Comparison of ENCODE assay signal across 1 cellular context in the genomic region with DNA sequence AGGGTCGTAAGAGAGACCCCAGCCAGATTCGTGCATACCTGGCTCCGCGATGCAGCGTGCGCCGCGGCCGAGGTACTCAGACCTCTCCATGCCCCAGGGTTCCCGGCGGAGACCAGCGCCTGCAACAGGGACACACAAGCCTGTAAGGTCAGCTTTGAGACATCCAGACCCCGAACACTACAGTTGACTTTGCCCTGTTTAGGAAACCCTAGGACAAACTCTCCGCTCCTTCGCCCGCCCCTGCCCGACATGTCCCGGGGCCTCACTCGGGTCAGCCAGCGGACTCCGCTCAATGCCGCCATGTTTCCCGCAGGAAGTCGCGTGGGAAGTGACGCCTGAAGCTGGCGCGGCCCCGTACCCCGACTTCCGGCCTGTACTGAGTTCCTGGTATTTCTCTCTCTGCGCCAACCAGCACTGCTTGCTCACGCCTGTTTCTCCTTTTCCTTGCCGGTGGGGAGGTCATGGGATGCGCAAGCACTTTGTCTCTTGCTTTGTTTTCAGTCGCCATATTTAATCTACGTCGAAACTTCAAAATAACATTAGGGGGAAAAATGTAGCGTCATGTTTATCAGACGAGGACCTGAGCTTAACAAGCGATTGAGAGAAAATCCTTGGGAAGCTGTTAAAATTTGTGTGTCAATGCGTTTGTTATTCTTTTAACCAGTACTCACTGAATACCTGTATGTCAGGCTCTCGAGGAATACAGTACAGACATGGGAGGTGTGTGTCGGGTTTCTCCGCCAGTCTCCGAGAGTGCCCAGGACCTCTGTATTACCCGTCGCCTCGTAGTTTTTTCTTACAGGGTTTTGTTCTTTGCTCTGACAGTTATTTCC.
TF ChIP-seq lines count a peak whose summit lies in the region.

A gene (minus strand): TSS at position 330 of the 833 bp plus-strand sequence. CDS start 28 bp downstream, at position 302.

TF ChIP-seq in K562, 482 proteins besides CTCF, POLR2A, EP300 and RAD21 (continued from another document and continues in another):
- TF ChIP-seq, protein P1, sequence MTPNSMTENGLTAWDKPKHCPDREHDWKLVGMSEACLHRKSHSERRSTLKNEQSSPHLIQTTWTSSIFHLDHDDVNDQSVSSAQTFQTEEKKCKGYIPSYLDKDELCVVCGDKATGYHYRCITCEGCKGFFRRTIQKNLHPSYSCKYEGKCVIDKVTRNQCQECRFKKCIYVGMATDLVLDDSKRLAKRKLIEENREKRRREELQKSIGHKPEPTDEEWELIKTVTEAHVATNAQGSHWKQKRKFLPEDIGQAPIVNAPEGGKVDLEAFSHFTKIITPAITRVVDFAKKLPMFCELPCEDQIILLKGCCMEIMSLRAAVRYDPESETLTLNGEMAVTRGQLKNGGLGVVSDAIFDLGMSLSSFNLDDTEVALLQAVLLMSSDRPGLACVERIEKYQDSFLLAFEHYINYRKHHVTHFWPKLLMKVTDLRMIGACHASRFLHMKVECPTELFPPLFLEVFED (CRISPR knock-in tag; conservative IDR thresholded peaks at IDR 0.05): no peak
- TF ChIP-seq, protein P2, sequence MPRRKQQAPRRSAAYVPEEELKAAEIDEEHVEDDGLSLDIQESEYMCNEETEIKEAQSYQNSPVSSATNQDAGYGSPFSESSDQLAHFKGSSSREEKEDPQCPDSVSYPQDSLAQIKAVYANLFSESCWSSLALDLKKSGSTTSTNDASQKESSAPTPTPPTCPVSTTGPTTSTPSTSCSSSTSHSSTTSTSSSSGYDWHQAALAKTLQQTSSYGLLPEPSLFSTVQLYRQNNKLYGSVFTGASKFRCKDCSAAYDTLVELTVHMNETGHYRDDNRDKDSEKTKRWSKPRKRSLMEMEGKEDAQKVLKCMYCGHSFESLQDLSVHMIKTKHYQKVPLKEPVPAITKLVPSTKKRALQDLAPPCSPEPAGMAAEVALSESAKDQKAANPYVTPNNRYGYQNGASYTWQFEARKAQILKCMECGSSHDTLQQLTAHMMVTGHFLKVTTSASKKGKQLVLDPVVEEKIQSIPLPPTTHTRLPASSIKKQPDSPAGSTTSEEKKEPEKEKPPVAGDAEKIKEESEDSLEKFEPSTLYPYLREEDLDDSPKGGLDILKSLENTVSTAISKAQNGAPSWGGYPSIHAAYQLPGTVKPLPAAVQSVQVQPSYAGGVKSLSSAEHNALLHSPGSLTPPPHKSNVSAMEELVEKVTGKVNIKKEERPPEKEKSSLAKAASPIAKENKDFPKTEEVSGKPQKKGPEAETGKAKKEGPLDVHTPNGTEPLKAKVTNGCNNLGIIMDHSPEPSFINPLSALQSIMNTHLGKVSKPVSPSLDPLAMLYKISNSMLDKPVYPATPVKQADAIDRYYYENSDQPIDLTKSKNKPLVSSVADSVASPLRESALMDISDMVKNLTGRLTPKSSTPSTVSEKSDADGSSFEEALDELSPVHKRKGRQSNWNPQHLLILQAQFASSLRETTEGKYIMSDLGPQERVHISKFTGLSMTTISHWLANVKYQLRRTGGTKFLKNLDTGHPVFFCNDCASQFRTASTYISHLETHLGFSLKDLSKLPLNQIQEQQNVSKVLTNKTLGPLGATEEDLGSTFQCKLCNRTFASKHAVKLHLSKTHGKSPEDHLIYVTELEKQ (CRISPR knock-in tag; IDR thresholded peaks at IDR 0.05): no peak
- TF ChIP-seq PRMT5 (CRISPR knock-in tag; IDR thresholded peaks at IDR 0.05): no peak
- no peak for TF ChIP-seq MEIS2 (IDR thresholded peaks at IDR 0.05; ENCODE audit: partially characterized antibody)
- no peak for TF ChIP-seq DACH1 (IDR thresholded peaks at IDR 0.05; ENCODE audit: partially characterized antibody)
- TF ChIP-seq ZNF764 (CRISPR knock-in tag; IDR thresholded peaks at IDR 0.05; ENCODE audit: low read depth): no peak
- peak in 1 of 2 experiments; percentile 63; a peak in 2 of 4 replicates for TF ChIP-seq CSDE1 (IDR thresholded peaks at IDR 0.05)
- TF ChIP-seq, protein P3, sequence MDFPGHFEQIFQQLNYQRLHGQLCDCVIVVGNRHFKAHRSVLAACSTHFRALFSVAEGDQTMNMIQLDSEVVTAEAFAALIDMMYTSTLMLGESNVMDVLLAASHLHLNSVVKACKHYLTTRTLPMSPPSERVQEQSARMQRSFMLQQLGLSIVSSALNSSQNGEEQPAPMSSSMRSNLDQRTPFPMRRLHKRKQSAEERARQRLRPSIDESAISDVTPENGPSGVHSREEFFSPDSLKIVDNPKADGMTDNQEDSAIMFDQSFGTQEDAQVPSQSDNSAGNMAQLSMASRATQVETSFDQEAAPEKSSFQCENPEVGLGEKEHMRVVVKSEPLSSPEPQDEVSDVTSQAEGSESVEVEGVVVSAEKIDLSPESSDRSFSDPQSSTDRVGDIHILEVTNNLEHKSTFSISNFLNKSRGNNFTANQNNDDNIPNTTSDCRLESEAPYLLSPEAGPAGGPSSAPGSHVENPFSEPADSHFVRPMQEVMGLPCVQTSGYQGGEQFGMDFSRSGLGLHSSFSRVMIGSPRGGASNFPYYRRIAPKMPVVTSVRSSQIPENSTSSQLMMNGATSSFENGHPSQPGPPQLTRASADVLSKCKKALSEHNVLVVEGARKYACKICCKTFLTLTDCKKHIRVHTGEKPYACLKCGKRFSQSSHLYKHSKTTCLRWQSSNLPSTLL (IDR thresholded peaks at IDR 0.05): no peak
- TF ChIP-seq BCL6 (CRISPR knock-in tag; IDR thresholded peaks at IDR 0.05): no peak
- TF ChIP-seq ZBED1 (IDR thresholded peaks at IDR 0.05): no peak
- TF ChIP-seq ZNF253 (CRISPR knock-in tag; conservative IDR thresholded peaks at IDR 0.05): no peak
- TF ChIP-seq ZZZ3 (IDR thresholded peaks at IDR 0.05): no peak
- 0 out of 2 replicates have a peak, but pooled peaks have one; percentile 7 for TF ChIP-seq MAFG (tag; conservative IDR thresholded peaks at IDR 0.05)
- TF ChIP-seq E2F3 (CRISPR knock-in tag; IDR thresholded peaks at IDR 0.05): no peak
- no peak for TF ChIP-seq FOXJ3 (CRISPR knock-in tag; IDR thresholded peaks at IDR 0.05)
- 0 out of 2 replicates have a peak, but pooled peaks have one; percentile 36 for TF ChIP-seq TEAD2 (tag; IDR thresholded peaks at IDR 0.05)
- peak; percentile 97 for TF ChIP-seq CREB1 (IDR thresholded peaks at IDR 0.05)
- TF ChIP-seq CREB1 (CRISPR knock-in tag; IDR thresholded peaks at IDR 0.05): peak; percentile 98
- no peak for TF ChIP-seq CCAR2 (IDR thresholded peaks at IDR 0.05; ENCODE audit: low read depth, low read length)
- TF ChIP-seq, protein P4, sequence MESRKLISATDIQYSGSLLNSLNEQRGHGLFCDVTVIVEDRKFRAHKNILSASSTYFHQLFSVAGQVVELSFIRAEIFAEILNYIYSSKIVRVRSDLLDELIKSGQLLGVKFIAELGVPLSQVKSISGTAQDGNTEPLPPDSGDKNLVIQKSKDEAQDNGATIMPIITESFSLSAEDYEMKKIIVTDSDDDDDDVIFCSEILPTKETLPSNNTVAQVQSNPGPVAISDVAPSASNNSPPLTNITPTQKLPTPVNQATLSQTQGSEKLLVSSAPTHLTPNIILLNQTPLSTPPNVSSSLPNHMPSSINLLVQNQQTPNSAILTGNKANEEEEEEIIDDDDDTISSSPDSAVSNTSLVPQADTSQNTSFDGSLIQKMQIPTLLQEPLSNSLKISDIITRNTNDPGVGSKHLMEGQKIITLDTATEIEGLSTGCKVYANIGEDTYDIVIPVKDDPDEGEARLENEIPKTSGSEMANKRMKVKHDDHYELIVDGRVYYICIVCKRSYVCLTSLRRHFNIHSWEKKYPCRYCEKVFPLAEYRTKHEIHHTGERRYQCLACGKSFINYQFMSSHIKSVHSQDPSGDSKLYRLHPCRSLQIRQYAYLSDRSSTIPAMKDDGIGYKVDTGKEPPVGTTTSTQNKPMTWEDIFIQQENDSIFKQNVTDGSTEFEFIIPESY (CRISPR knock-in tag; IDR thresholded peaks at IDR 0.05): peak; percentile 45; the same call in 1 of the 2 replicates
- TF ChIP-seq ZNF445 (CRISPR knock-in tag; IDR thresholded peaks at IDR 0.05; ENCODE audit: low read depth): no peak
- TF ChIP-seq, protein P5, sequence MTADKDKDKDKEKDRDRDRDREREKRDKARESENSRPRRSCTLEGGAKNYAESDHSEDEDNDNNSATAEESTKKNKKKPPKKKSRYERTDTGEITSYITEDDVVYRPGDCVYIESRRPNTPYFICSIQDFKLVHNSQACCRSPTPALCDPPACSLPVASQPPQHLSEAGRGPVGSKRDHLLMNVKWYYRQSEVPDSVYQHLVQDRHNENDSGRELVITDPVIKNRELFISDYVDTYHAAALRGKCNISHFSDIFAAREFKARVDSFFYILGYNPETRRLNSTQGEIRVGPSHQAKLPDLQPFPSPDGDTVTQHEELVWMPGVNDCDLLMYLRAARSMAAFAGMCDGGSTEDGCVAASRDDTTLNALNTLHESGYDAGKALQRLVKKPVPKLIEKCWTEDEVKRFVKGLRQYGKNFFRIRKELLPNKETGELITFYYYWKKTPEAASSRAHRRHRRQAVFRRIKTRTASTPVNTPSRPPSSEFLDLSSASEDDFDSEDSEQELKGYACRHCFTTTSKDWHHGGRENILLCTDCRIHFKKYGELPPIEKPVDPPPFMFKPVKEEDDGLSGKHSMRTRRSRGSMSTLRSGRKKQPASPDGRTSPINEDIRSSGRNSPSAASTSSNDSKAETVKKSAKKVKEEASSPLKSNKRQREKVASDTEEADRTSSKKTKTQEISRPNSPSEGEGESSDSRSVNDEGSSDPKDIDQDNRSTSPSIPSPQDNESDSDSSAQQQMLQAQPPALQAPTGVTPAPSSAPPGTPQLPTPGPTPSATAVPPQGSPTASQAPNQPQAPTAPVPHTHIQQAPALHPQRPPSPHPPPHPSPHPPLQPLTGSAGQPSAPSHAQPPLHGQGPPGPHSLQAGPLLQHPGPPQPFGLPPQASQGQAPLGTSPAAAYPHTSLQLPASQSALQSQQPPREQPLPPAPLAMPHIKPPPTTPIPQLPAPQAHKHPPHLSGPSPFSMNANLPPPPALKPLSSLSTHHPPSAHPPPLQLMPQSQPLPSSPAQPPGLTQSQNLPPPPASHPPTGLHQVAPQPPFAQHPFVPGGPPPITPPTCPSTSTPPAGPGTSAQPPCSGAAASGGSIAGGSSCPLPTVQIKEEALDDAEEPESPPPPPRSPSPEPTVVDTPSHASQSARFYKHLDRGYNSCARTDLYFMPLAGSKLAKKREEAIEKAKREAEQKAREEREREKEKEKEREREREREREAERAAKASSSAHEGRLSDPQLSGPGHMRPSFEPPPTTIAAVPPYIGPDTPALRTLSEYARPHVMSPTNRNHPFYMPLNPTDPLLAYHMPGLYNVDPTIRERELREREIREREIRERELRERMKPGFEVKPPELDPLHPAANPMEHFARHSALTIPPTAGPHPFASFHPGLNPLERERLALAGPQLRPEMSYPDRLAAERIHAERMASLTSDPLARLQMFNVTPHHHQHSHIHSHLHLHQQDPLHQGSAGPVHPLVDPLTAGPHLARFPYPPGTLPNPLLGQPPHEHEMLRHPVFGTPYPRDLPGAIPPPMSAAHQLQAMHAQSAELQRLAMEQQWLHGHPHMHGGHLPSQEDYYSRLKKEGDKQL (CRISPR knock-in tag; IDR thresholded peaks at IDR 0.05; ENCODE audit: borderline replicate concordance): no peak; the same call in 1 of the 2 replicates
- peak; percentile 74 for TF ChIP-seq CXXC5 (CRISPR knock-in tag; IDR thresholded peaks at IDR 0.05)
- TF ChIP-seq HNRNPK (IDR thresholded peaks at IDR 0.05; ENCODE audit: low read depth, low read length, poor library complexity, severe bottlenecking): no peak
- TF ChIP-seq HMG20B (CRISPR knock-in tag; IDR thresholded peaks at IDR 0.05): no peak
- TF ChIP-seq PCBP2 (IDR thresholded peaks at IDR 0.05; ENCODE audit: low read depth, low read length, poor library complexity, severe bottlenecking): no peak
- TF ChIP-seq, protein P6, sequence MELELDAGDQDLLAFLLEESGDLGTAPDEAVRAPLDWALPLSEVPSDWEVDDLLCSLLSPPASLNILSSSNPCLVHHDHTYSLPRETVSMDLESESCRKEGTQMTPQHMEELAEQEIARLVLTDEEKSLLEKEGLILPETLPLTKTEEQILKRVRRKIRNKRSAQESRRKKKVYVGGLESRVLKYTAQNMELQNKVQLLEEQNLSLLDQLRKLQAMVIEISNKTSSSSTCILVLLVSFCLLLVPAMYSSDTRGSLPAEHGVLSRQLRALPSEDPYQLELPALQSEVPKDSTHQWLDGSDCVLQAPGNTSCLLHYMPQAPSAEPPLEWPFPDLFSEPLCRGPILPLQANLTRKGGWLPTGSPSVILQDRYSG (tag; conservative IDR thresholded peaks at IDR 0.05; ENCODE audit: low read depth): 0 out of 2 replicates have a peak, but pooled peaks have one; percentile 31
- TF ChIP-seq, protein P7, sequence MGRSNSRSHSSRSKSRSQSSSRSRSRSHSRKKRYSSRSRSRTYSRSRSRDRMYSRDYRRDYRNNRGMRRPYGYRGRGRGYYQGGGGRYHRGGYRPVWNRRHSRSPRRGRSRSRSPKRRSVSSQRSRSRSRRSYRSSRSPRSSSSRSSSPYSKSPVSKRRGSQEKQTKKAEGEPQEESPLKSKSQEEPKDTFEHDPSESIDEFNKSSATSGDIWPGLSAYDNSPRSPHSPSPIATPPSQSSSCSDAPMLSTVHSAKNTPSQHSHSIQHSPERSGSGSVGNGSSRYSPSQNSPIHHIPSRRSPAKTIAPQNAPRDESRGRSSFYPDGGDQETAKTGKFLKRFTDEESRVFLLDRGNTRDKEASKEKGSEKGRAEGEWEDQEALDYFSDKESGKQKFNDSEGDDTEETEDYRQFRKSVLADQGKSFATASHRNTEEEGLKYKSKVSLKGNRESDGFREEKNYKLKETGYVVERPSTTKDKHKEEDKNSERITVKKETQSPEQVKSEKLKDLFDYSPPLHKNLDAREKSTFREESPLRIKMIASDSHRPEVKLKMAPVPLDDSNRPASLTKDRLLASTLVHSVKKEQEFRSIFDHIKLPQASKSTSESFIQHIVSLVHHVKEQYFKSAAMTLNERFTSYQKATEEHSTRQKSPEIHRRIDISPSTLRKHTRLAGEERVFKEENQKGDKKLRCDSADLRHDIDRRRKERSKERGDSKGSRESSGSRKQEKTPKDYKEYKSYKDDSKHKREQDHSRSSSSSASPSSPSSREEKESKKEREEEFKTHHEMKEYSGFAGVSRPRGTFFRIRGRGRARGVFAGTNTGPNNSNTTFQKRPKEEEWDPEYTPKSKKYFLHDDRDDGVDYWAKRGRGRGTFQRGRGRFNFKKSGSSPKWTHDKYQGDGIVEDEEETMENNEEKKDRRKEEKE (IDR thresholded peaks at IDR 0.05; ENCODE audit: borderline replicate concordance in 1 of 2, control insufficient read depth in 1 of 2, low read depth in 2 of 2, low read length in 1 of 2): no peak
- TF ChIP-seq MTA3 (IDR thresholded peaks at IDR 0.05; ENCODE audit: borderline replicate concordance): no peak
- TF ChIP-seq, protein P8, sequence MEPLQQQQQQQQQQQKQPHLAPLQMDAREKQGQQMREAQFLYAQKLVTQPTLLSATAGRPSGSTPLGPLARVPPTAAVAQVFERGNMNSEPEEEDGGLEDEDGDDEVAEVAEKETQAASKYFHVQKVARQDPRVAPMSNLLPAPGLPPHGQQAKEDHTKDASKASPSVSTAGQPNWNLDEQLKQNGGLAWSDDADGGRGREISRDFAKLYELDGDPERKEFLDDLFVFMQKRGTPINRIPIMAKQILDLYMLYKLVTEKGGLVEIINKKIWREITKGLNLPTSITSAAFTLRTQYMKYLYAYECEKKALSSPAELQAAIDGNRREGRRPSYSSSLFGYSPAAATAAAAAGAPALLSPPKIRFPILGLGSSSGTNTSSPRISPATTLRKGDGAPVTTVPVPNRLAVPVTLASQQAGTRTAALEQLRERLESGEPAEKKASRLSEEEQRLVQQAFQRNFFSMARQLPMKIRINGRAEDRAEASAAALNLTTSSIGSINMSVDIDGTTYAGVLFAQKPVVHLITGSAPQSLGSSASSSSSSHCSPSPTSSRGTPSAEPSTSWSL (CRISPR knock-in tag; IDR thresholded peaks at IDR 0.05; ENCODE audit: borderline replicate concordance): no peak
- TF ChIP-seq NEUROD1 (IDR thresholded peaks at IDR 0.05; ENCODE audit: borderline replicate concordance, low read depth, low read length, partially characterized antibody): no peak
- TF ChIP-seq SIRT6 (IDR thresholded peaks at IDR 0.05; ENCODE audit: low read depth, low read length): no peak
